8 cellular contexts compared by ENCODE assay signal in the genomic region with DNA sequence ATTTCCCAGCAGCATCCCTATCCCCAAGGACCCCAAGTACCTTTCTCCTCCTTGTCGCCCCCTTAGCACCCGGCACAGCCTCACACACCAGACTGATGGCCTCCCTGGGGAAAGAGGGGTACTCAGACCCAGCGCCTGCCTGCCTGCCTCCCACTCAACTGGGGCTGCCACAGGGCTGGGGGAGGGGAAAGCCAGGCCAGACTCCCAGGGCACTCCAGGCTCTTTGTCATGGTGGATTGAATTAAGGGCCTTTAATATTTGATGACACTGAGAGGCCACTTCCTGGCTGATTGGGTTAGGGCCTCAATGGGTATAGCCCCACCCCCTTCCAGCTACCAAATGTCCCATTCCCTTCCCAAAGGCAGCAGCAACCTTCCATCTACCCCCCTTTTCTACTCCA. TPM values are rescaled to one million over a fixed set of nuclear protein-coding genes. Genes with fewer than 3 reads are reported as not detected.
A peak's percentile ranks its signal among the peaks of the same experiment; 100 is the strongest.
DNase-seq lines count a peak whose midpoint lies in the region; ATAC-seq, FAIRE-seq and TF ChIP-seq lines count a peak whose summit lies in the region.

No MANE protein-coding gene starts in this region.

- no peaks in the 10 kb centered on the region for H3K27me3 ChIP-seq in dorsolateral prefrontal cortex

- POLR2A ChIA-PET in AG04449 (lab: Yijun Ruan, JAX) = interaction anchor here (0.6 kb wide), 1 partner anchor 14 kb away, joined by 3 read pairs; the partner anchor contains the start of gene FLAD1

- no peak for DNase-seq in AG04449 (ENCODE audit: low read depth, low spot score)
- no peak for DNase-seq in LNCaP clone FGC (ENCODE audit: low read depth)
- DNase-seq in dorsolateral prefrontal cortex = no peak
- DNase-seq in naive B cell = no peak
- DNase-seq in frontal cortex (ENCODE audit: low spot score in 2 of 2) = no peak
- DNase-seq in activated gamma-delta T cell (lab: John Stamatoyannopoulos, UW) = no peak
- no peak for DNase-seq in cortex of kidney (lab: John Stamatoyannopoulos, UW)
- DNase-seq in GM19238 (ENCODE audit: insufficient read length, low spot score) = no peak

- no peaks in the 10 kb centered on the region for H3K9me3 Mint-ChIP-seq in naive B cell

- H3K27me3 Mint-ChIP-seq in naive B cell = no peaks in the 10 kb centered on the region

- CTCF ChIA-PET in AG04449 (lab: Yijun Ruan, JAX) = interaction anchor here (1.7 to 13.1 kb wide), 2 partner anchors 13 to 28 kb away, joined by 7 to 176 read pairs; partner anchors contain the start of genes LENEP and PBXIP1

- no peak for TF ChIP-seq CTCF in AG04449 (IDR thresholded peaks at IDR 0.05; ENCODE audit: insufficient read depth, low read length, missing control alignments)
- no peak for TF ChIP-seq CTCF in LNCaP clone FGC (IDR thresholded peaks at IDR 0.05; ENCODE audit: control insufficient read depth, extremely low read depth, insufficient read depth)
- no peak for TF ChIP-seq CTCF in dorsolateral prefrontal cortex (IDR thresholded peaks at IDR 0.05 in 54 of 56, conservative IDR thresholded peaks at IDR 0.05 in 2 of 56; ENCODE audit: low read depth in 1 of 56, partially characterized antibody in 56 of 56)

- intact Hi-C loops in dorsolateral prefrontal cortex (cut with DNase I) = no loop called here

- H3K4me3 ChIP-seq in AG04449 (ENCODE audit: low read depth, low read length) (peak overlapping the region; percentile 82), LNCaP clone FGC (ENCODE audit: low read depth, low read length) (peak overlapping the region; percentile 59), dorsolateral prefrontal cortex (peak overlapping the region in 17 of 59 donors; percentile 6 to 82 (median 64))

- peaks cover 11 to 37% (median 33%) of the 10 kb centered on the region in 3 donors for H3K4me1 Mint-ChIP-seq in naive B cell

- peaks cover 0 to 4% of the 10 kb centered on the region in 2 donors for H3K36me3 Mint-ChIP-seq in naive B cell

- no peak overlapping the region for H3K4me3 Mint-ChIP-seq in naive B cell

- peak overlapping the region in 4 of 6 donors; percentile 11 to 82 (median 76) for H3K27ac Mint-ChIP-seq in naive B cell

- ATAC-seq in naive B cell (ENCODE audit: low read depth in 2 of 2) = no peak

- no peak for FAIRE-seq in frontal cortex (lab: Jason Lieb, UNC)

- H3K27ac ChIP-seq in dorsolateral prefrontal cortex = peak overlapping the region in 30 of 59 donors; percentile 10 to 100 (median 95)

RNA-seq across cellular contexts. Expression of gene SHC1, which starts 1.8 kb away (rescaled TPM):
- total RNA-seq in dorsolateral prefrontal cortex (10 to 100 TPM; 19.6 to 84.4 (median 32.6) TPM), frontal cortex (6.9 TPM)
- polyA plus RNA-seq in naive B cell (ENCODE audit: low read depth in 6 of 6) = 10 to 100 TPM; 23.3 to 34.0 (median 26.3) TPM

RNA-seq across cellular contexts. Expression of gene CKS1B, which starts 5.8 kb away (rescaled TPM):
- 10 to 100 TPM in 89 of 120 experiments, 1 to 10 TPM in 31; 4.1 to 21.6 (median 11.6) TPM for total RNA-seq in dorsolateral prefrontal cortex
- polyA plus RNA-seq in naive B cell (ENCODE audit: low read depth in 6 of 6) = 100 to 1,000 TPM; 117 to 196 (median 131) TPM
- total RNA-seq in frontal cortex = 12.6 TPM

RNA-seq across cellular contexts. Expression of gene PYGO2, which starts 7.1 kb away (rescaled TPM):
- total RNA-seq in dorsolateral prefrontal cortex (10 to 100 TPM; 26.9 to 46.0 (median 33.8) TPM), frontal cortex (9.4 TPM)
- polyA plus RNA-seq in naive B cell (ENCODE audit: low read depth in 6 of 6) = 10 to 100 TPM in 5 of 6 donors, 1 to 10 TPM in 1; 10.0 to 45.1 (median 29.4) TPM

RNA-seq across cellular contexts. Expression of gene PBXIP1, which starts 12.8 kb away (rescaled TPM):
- 100 to 1,000 TPM in 54 of 120 experiments, 10 to 100 TPM in 66; 40.2 to 244 (median 96.9) TPM for total RNA-seq in dorsolateral prefrontal cortex
- 10 to 100 TPM; 36.2 to 77.3 (median 69.5) TPM for polyA plus RNA-seq in naive B cell (ENCODE audit: low read depth in 6 of 6)
- 15.1 TPM for total RNA-seq in frontal cortex

RNA-seq across cellular contexts. Expression of gene FLAD1, which starts 14.4 kb away (rescaled TPM):
- 10 to 100 TPM; 16.1 to 42.6 (median 25.5) TPM for total RNA-seq in dorsolateral prefrontal cortex
- polyA plus RNA-seq in naive B cell (ENCODE audit: low read depth in 6 of 6) = 10 to 100 TPM; 37.0 to 57.0 (median 49.4) TPM
- total RNA-seq in frontal cortex = 17.9 TPM
